Comparison of ENCODE assay signal across 40 cellular contexts in the genomic region with DNA sequence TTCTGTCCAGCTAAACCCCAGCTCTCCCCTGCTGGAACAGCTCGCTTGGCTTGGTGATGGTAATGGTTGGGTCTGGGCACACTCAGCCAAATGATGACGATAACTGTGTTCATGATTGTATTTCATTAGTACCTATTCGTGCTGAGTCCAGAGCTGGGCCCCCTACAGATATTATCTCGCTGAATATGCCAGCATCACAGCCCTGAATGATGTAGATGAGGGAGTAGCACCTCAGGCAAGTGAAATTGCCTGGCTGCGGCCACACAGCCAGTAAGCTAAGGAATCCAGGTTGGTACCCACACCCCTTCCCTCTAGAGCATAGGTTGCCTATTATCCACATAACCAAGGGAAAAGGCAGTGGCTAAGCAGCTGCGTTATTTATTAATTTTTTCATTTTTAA.
"Had no signal": no experiment of that assay in that cellular context is flagged by ENCODE, and none has a peak within 500 bp of the region (broad histone marks: within the 10 kb centered on the region; RNA-seq: fewer than 3 reads in every experiment).

No MANE protein-coding gene starts in this region.

- H3K9me3 Mint-ChIP-seq: activated naive CD4-positive, alpha-beta T cell treated with anti-CD3 and anti-CD28 coated beads for 36 hours; activated naive CD4-positive, alpha-beta T cell treated with anti-CD3 and anti-CD28 coated beads, Interleukin-2, amount 10 ng/mL, durations not matched to agents 7 days and 5 days; activated naive CD4-positive, alpha-beta T cell treated with anti-CD3 and anti-CD28 coated beads, Interleukin-2, amount 50 U/mL, for 24 hours; activated naive CD4-positive, alpha-beta T cell treated with anti-CD3 and anti-CD28 coated beads, Interleukin-2, amount 50 U/mL, for 72 hours; activated naive CD8-positive, alpha-beta T cell treated with anti-CD3 and anti-CD28 coated beads for 36 hours; activated naive CD8-positive, alpha-beta T cell treated with anti-CD3 and anti-CD28 coated beads, Interleukin-2, amount 10 ng/mL, durations not matched to agents 7 days and 5 days; activated naive CD8-positive, alpha-beta T cell treated with anti-CD3 and anti-CD28 coated beads, Interleukin-2, amount 50 U/mL, for 24 hours; activated T-cell treated with anti-CD3 and anti-CD28 coated beads, Interleukin-2, amount 50 U/mL, for 24 hours; activated T-cell treated with anti-CD3 and anti-CD28 coated beads, Interleukin-2, amount 50 U/mL, for 4 hours; activated T-cell treated with anti-CD3 and anti-CD28 coated beads, Interleukin-2, amount 50 U/mL, for 72 hours; activated T-helper 1 cell treated with anti-CD3 and anti-CD28 coated beads, Interleukin-12 subunit alpha, Interleukin-12 subunit beta, Interleukin-2, Interleukin-4 antibody, amounts not matched to agents 30 ng/mL and 10 ng/mL and 1 ng/mL, durations not matched to agents 14 hours and 24 hours and 36 hours; activated T-helper 17 cell treated with anti-CD3 and anti-CD28 coated beads, Interleukin-2, amount 50 U/mL, for 72 hours; activated T-helper 2 cell treated with anti-CD3 and anti-CD28 coated beads, Interferon-gamma antibody, Interleukin-2, Interleukin-4, amounts not matched to agents 10 μg/mL and 5 μg/mL and 100 μg/mL, durations not matched to agents 14 hours and 24 hours and 36 hours; central memory CD8-positive, alpha-beta T cell had no signal

- FAIRE-seq: astrocyte, bronchial epithelial cell had no signal

- H3K4me3 Mint-ChIP-seq: activated naive CD4-positive, alpha-beta T cell treated with anti-CD3 and anti-CD28 coated beads for 36 hours; activated naive CD4-positive, alpha-beta T cell treated with anti-CD3 and anti-CD28 coated beads, Interleukin-2, amount 10 ng/mL, durations not matched to agents 7 days and 5 days; activated naive CD4-positive, alpha-beta T cell treated with anti-CD3 and anti-CD28 coated beads, Interleukin-2, amount 50 U/mL, for 24 hours; activated naive CD8-positive, alpha-beta T cell; activated naive CD8-positive, alpha-beta T cell treated with anti-CD3 and anti-CD28 coated beads for 36 hours; activated naive CD8-positive, alpha-beta T cell treated with anti-CD3 and anti-CD28 coated beads, Interleukin-2, amount 10 ng/mL, durations not matched to agents 7 days and 5 days; activated naive CD8-positive, alpha-beta T cell treated with anti-CD3 and anti-CD28 coated beads, Interleukin-2, amount 50 U/mL, for 24 hours; activated T-cell treated with anti-CD3 and anti-CD28 coated beads, Interleukin-2, amount 50 U/mL, for 24 hours; activated T-cell treated with anti-CD3 and anti-CD28 coated beads, Interleukin-2, amount 50 U/mL, for 4 hours; activated T-cell treated with anti-CD3 and anti-CD28 coated beads, Interleukin-2, amount 50 U/mL, for 72 hours; activated T-helper 1 cell treated with anti-CD3 and anti-CD28 coated beads, Interleukin-12 subunit alpha, Interleukin-12 subunit beta, Interleukin-2, Interleukin-4 antibody, amounts not matched to agents 30 ng/mL and 10 ng/mL and 1 ng/mL, durations not matched to agents 14 hours and 24 hours and 36 hours; activated T-helper 17 cell treated with anti-CD3 and anti-CD28 coated beads, Interleukin-2, amount 50 U/mL, for 72 hours; brain; central memory CD8-positive, alpha-beta T cell had no signal

- H3K27ac ChIP-seq: adrenal gland, ascending aorta, body of pancreas, brain microvascular endothelial cell, breast epithelium, cardiac muscle cell had no signal

- H3K9me3 ChIP-seq: adrenal gland, ascending aorta, body of pancreas, breast epithelium had no signal

- H3K4me3 ChIP-seq: adrenal gland, ascending aorta, body of pancreas, breast epithelium, cardiac muscle cell had no signal

- ATAC-seq: activated naive CD4-positive, alpha-beta T cell treated with anti-CD3 and anti-CD28 coated beads, Interleukin-2, amount 50 U/mL, for 72 hours; activated naive CD8-positive, alpha-beta T cell treated with anti-CD3 and anti-CD28 coated beads, Interleukin-2, amount 50 U/mL, for 24 hours; activated T-cell treated with anti-CD3 and anti-CD28 coated beads, Interleukin-2, amount 50 U/mL, for 4 hours; activated T-cell treated with anti-CD3 and anti-CD28 coated beads, Interleukin-2, amount 50 U/mL, for 72 hours; activated T-helper 17 cell treated with anti-CD3 and anti-CD28 coated beads, Interleukin-2, amount 50 U/mL, for 72 hours; body of pancreas had no signal

- H3K4me1 ChIP-seq: adrenal gland had no signal

- H3K4me1 Mint-ChIP-seq: activated naive CD4-positive, alpha-beta T cell treated with anti-CD3 and anti-CD28 coated beads, Interleukin-2, amount 10 ng/mL, durations not matched to agents 7 days and 5 days; activated naive CD4-positive, alpha-beta T cell treated with anti-CD3 and anti-CD28 coated beads, Interleukin-2, amount 50 U/mL, for 24 hours; activated naive CD8-positive, alpha-beta T cell treated with anti-CD3 and anti-CD28 coated beads for 36 hours; activated naive CD8-positive, alpha-beta T cell treated with anti-CD3 and anti-CD28 coated beads, Interleukin-2, amount 10 ng/mL, durations not matched to agents 7 days and 5 days; activated naive CD8-positive, alpha-beta T cell treated with anti-CD3 and anti-CD28 coated beads, Interleukin-2, amount 50 U/mL, for 24 hours; activated T-helper 17 cell treated with anti-CD3 and anti-CD28 coated beads, Interleukin-2, amount 50 U/mL, for 72 hours had no signal

- DNase-seq: activated effector memory CD4-positive, alpha-beta T cell treated with anti-CD3 and anti-CD28 coated beads, Interleukin-2, amount 50 U/mL, for 16 hours; activated effector memory CD4-positive, alpha-beta T cell treated with Interleukin-2 at 50 U/mL for 16 hours; activated gamma-delta T cell; activated gamma-delta T cell treated with Interleukin-2 at 50 U/mL for 16 hours; activated naive CD4-positive, alpha-beta T cell; activated naive CD4-positive, alpha-beta T cell treated with anti-CD3 and anti-CD28 coated beads for 36 hours; activated naive CD4-positive, alpha-beta T cell treated with anti-CD3 and anti-CD28 coated beads, Interleukin-2, amount 10 ng/mL, durations not matched to agents 7 days and 5 days; activated naive CD4-positive, alpha-beta T cell treated with anti-CD3 and anti-CD28 coated beads, Interleukin-2, amount 50 U/mL, for 16 hours; activated naive CD4-positive, alpha-beta T cell treated with Interleukin-2 at 50 U/mL for 16 hours; activated naive CD8-positive, alpha-beta T cell treated with anti-CD3 and anti-CD28 coated beads for 36 hours; activated naive CD8-positive, alpha-beta T cell treated with anti-CD3 and anti-CD28 coated beads, Interleukin-2, amount 10 ng/mL, durations not matched to agents 7 days and 5 days; activated naive CD8-positive, alpha-beta T cell treated with anti-CD3 and anti-CD28 coated beads, Interleukin-2, amount 50 U/mL, for 24 hours; activated T-cell treated with anti-CD3 and anti-CD28 coated beads, Interleukin-2, amount 50 U/mL, for 1 hour; activated T-cell treated with anti-CD3 and anti-CD28 coated beads, Interleukin-2, amount 50 U/mL, for 24 hours; activated T-cell treated with anti-CD3 and anti-CD28 coated beads, Interleukin-2, amount 50 U/mL, for 4 hours; activated T-cell treated with anti-CD3 and anti-CD28 coated beads, Interleukin-2, amount 50 U/mL, for 48 hours; activated T-cell treated with anti-CD3 and anti-CD28 coated beads, Interleukin-2, amount 50 U/mL, for 72 hours; adrenal gland; amniotic stem cell; amygdala; anterior cingulate cortex; aorta; body of pancreas; brain microvascular endothelial cell; caudate nucleus; central memory CD4-positive, alpha-beta T cell; cerebellar nuclear complex had no signal

- H3K27ac Mint-ChIP-seq: activated naive CD4-positive, alpha-beta T cell treated with anti-CD3 and anti-CD28 coated beads for 36 hours; activated naive CD4-positive, alpha-beta T cell treated with anti-CD3 and anti-CD28 coated beads, Interleukin-2, amount 10 ng/mL, durations not matched to agents 7 days and 5 days; activated naive CD4-positive, alpha-beta T cell treated with anti-CD3 and anti-CD28 coated beads, Interleukin-2, amount 50 U/mL, for 24 hours; activated naive CD4-positive, alpha-beta T cell treated with anti-CD3 and anti-CD28 coated beads, Interleukin-2, amount 50 U/mL, for 72 hours; activated naive CD8-positive, alpha-beta T cell; activated naive CD8-positive, alpha-beta T cell treated with anti-CD3 and anti-CD28 coated beads for 36 hours; activated naive CD8-positive, alpha-beta T cell treated with anti-CD3 and anti-CD28 coated beads, Interleukin-2, amount 10 ng/mL, durations not matched to agents 7 days and 5 days; activated naive CD8-positive, alpha-beta T cell treated with anti-CD3 and anti-CD28 coated beads, Interleukin-2, amount 50 U/mL, for 24 hours; activated T-cell treated with anti-CD3 and anti-CD28 coated beads, Interleukin-2, amount 50 U/mL, for 24 hours; activated T-cell treated with anti-CD3 and anti-CD28 coated beads, Interleukin-2, amount 50 U/mL, for 72 hours; activated T-helper 1 cell treated with anti-CD3 and anti-CD28 coated beads, Interleukin-12 subunit alpha, Interleukin-12 subunit beta, Interleukin-2, Interleukin-4 antibody, amounts not matched to agents 30 ng/mL and 10 ng/mL and 1 ng/mL, durations not matched to agents 14 hours and 24 hours and 36 hours; activated T-helper 17 cell treated with anti-CD3 and anti-CD28 coated beads, Interleukin-2, amount 50 U/mL, for 72 hours; activated T-helper 2 cell treated with anti-CD3 and anti-CD28 coated beads, Interferon-gamma antibody, Interleukin-2, Interleukin-4, amounts not matched to agents 10 μg/mL and 5 μg/mL and 100 μg/mL, durations not matched to agents 14 hours and 24 hours and 36 hours had no signal

- H3K27me3 ChIP-seq: adrenal gland, ascending aorta, body of pancreas, brain microvascular endothelial cell, breast epithelium had no signal

- H3K27me3 Mint-ChIP-seq: activated naive CD4-positive, alpha-beta T cell treated with anti-CD3 and anti-CD28 coated beads, Interleukin-2, amount 50 U/mL, for 24 hours; activated naive CD8-positive, alpha-beta T cell; activated naive CD8-positive, alpha-beta T cell treated with anti-CD3 and anti-CD28 coated beads for 36 hours; activated naive CD8-positive, alpha-beta T cell treated with anti-CD3 and anti-CD28 coated beads, Interleukin-2, amount 10 ng/mL, durations not matched to agents 7 days and 5 days; activated naive CD8-positive, alpha-beta T cell treated with anti-CD3 and anti-CD28 coated beads, Interleukin-2, amount 50 U/mL, for 24 hours; activated T-cell treated with anti-CD3 and anti-CD28 coated beads, Interleukin-2, amount 50 U/mL, for 24 hours; activated T-helper 17 cell treated with anti-CD3 and anti-CD28 coated beads, Interleukin-2, amount 50 U/mL, for 72 hours; brain; central memory CD8-positive, alpha-beta T cell had no signal

- H3K36me3 ChIP-seq: adrenal gland, ascending aorta, brain microvascular endothelial cell, breast epithelium, cardiac muscle cell had no signal

- H3K36me3 Mint-ChIP-seq: activated naive CD4-positive, alpha-beta T cell treated with anti-CD3 and anti-CD28 coated beads, Interleukin-2, amount 10 ng/mL, durations not matched to agents 7 days and 5 days; activated naive CD4-positive, alpha-beta T cell treated with anti-CD3 and anti-CD28 coated beads, Interleukin-2, amount 50 U/mL, for 24 hours; activated naive CD4-positive, alpha-beta T cell treated with anti-CD3 and anti-CD28 coated beads, Interleukin-2, amount 50 U/mL, for 72 hours; activated naive CD8-positive, alpha-beta T cell; activated naive CD8-positive, alpha-beta T cell treated with anti-CD3 and anti-CD28 coated beads for 36 hours; activated naive CD8-positive, alpha-beta T cell treated with anti-CD3 and anti-CD28 coated beads, Interleukin-2, amount 10 ng/mL, durations not matched to agents 7 days and 5 days; brain had no signal
